Comparison of ENCODE assay signal across 19 cellular contexts in genomic region chr11:70169136-70169535, GRCh38.
"Had no signal": no experiment of that assay in that cellular context is flagged by ENCODE, and none has a peak within 500 bp of the region (broad histone marks: within the 10 kb centered on the region; RNA-seq: fewer than 3 reads in every experiment).

No MANE protein-coding gene starts in this region.

- H3K4me3 ChIP-seq: colonic mucosa, esophagus muscularis mucosa, heart right ventricle, left lung, pancreas, right lobe of liver, thyroid gland had no signal

- H3K9me3 ChIP-seq: colonic mucosa, esophagus muscularis mucosa, heart right ventricle, left lung, pancreas, right lobe of liver, thyroid gland had no signal

- ATAC-seq: left lung; naive thymus-derived CD8-positive, alpha-beta T cell; pancreas; stimulated activated naive B cell treated with anti-CD40 and anti-IgM and Interleukin-4, amounts not matched to agents 10 μg/mL and 1 μg/mL and 100 μg/mL, for 72 hours; stimulated activated naive CD8-positive, alpha-beta T cell treated with anti-CD3 and anti-CD28 coated beads, Interleukin-15, amount 100 ng/mL, for 72 hours had no signal

- DNase-seq: colonic mucosa; effector memory CD4-positive, alpha-beta T cell; foreskin melanocyte; glutamatergic neuron; heart right ventricle; hippocampal formation; left lung; naive thymus-derived CD8-positive, alpha-beta T cell; nephron progenitor cell; occipital lobe; pancreas; right lobe of liver; small intestine; stimulated activated CD4-positive, alpha-beta T cell treated with anti-CD3 and anti-CD28 coated beads, Interleukin-15, amount 100 ng/mL, for 24 hours; stimulated activated CD4-positive, alpha-beta T cell treated with anti-CD3 and anti-CD28 coated beads, Interleukin-2, amount 100 ng/mL, for 48 hours; stimulated activated naive B cell treated with anti-CD40 and anti-IgM and Interleukin-4, amounts not matched to agents 10 μg/mL and 1 μg/mL and 100 μg/mL, for 72 hours; stimulated activated naive CD8-positive, alpha-beta T cell treated with anti-CD3 and anti-CD28 coated beads, Interleukin-15, amount 100 ng/mL, for 72 hours; thyroid gland had no signal

- H3K36me3 ChIP-seq: colonic mucosa, left lung, pancreas had no signal

- H3K27me3 ChIP-seq: colonic mucosa, pancreas, right lobe of liver, thyroid gland had no signal

- H3K4me1 ChIP-seq: colonic mucosa, esophagus muscularis mucosa, heart right ventricle, left lung, pancreas, right lobe of liver, thyroid gland had no signal

- H3K27ac ChIP-seq: colonic mucosa, esophagus muscularis mucosa, heart right ventricle, left lung, pancreas, right lobe of liver, thyroid gland had no signal
